In the genomic region with DNA sequence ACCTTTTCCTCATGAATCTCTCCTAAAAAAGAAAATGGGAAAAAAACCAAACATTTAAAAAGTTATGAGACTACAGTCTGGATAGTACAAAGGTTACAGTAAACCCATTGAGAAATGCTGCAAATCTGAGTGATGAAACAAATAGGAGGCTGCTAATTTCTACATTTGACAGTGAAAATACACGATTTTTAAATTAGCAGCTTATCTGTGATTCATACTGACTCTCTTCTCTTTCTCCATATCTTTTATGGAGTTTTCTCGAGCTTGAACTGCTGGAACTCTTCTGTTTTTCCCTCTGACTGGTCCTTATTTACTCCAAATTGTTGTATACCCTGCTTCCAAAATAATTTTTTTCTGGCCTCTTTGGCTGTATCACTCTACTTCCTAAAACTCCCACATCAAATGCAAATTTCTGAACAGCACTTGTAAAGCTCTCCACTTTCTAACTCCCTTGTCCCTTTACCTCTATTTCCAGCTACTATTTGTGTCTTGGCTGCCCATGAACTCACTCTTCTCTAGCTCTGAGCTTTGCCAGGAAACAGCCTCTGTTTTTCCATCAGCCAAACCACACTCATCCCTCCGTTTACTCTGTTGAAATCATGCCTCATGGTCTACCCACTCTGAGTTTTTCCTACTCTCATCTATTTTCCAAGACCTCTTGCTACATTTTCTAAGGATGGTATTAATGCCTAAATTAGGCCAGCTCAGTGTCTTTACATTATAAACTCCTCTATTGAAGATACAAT, we compare ENCODE assay signal across 13 cellular contexts.
A peak's percentile ranks its signal among the peaks of the same experiment; 100 is the strongest.
DNase-seq lines count a peak whose midpoint lies in the region; ATAC-seq, FAIRE-seq and TF ChIP-seq lines count a peak whose summit lies in the region.
"Had no signal": no experiment of that assay in that cellular context is flagged by ENCODE, and none has a peak within 500 bp of the region (broad histone marks: within the 10 kb centered on the region; RNA-seq: fewer than 3 reads in every experiment).

No MANE protein-coding gene starts in this region.

- H3K9me3 ChIP-seq in astrocyte (ENCODE audit: insufficient read depth, low read depth, low read length) (no peaks in the 10 kb centered on the region), HepG2 (ENCODE audit: low read length) (no peaks in the 10 kb centered on the region), vagina (no peaks in the 10 kb centered on the region)
- H3K9me3 ChIP-seq: pancreas had no signal

- no peak for ATAC-seq in natural killer cell treated with Interleukin-12 subunit alpha and Interleukin-12 subunit beta and Interleukin-15 and Interleukin-18, amount 100 ng/mL, for 72 hours
- no peak for ATAC-seq in natural killer cell
- peak; percentile 32; the same call in 1 of the 3 replicates for ATAC-seq in HepG2

- peak overlapping the region; percentile 11 for H3K4me3 Mint-ChIP-seq in natural killer cell treated with Interleukin-12 subunit alpha and Interleukin-12 subunit beta and Interleukin-15 and Interleukin-18, amount 100 ng/mL, for 72 hours
- no peak overlapping the region for H3K4me3 Mint-ChIP-seq in natural killer cell
- no peak overlapping the region for H3K4me3 Mint-ChIP-seq in astrocyte (ENCODE audit: unreplicated experiment)
- H3K4me3 Mint-ChIP-seq: CD14-positive monocyte had no signal

- peaks cover 6% of the 10 kb centered on the region for H3K36me3 Mint-ChIP-seq in natural killer cell treated with Interleukin-12 subunit alpha and Interleukin-12 subunit beta and Interleukin-15 and Interleukin-18, amount 100 ng/mL, for 72 hours
- H3K36me3 Mint-ChIP-seq in natural killer cell (no peaks in the 10 kb centered on the region), astrocyte (ENCODE audit: low read depth, unreplicated experiment) (peaks cover 4% of the 10 kb centered on the region)

- CTCF ChIA-PET in HepG2 (lab: Yijun Ruan, JAX; ENCODE audit: low intra/inter-chr PET ratio, low total read pairs): no interaction called here

- in situ Hi-C loops in HepG2 (cut with HindIII; ENCODE audit: extremely low pct_ligation_motif_present, low pct_unique_long_range_greater_than_20kb): no loop called here

- DNase-seq in natural killer cell treated with Interleukin-12 subunit alpha and Interleukin-12 subunit beta and Interleukin-15 and Interleukin-18, amount 100 ng/mL, for 72 hours (ENCODE audit: low spot score): no peak
- DNase-seq in natural killer cell (no peak), astrocyte (ENCODE audit: low read depth) (peak; percentile 83), HepG2 (ENCODE audit: low spot score) (no peak), vagina (ENCODE audit: extremely low spot score in 2 of 2) (no peak), NCI-H2227 (lab: John Stamatoyannopoulos, UW; ENCODE audit: unreplicated experiment) (no peak), D721Med (ENCODE audit: insufficient read length, low spot score) (no peak), GM20000 (ENCODE audit: low spot score) (no peak)
- DNase-seq: immature natural killer cell, Karpas-422, NCI-H510A, pancreas had no signal

- H3K27ac ChIP-seq in astrocyte (ENCODE audit: low read depth, low read length): peak overlapping the region; percentile 24
- H3K27ac ChIP-seq in HepG2 (ENCODE audit: extremely low read length, insufficient read depth, low read length): no peak overlapping the region
- peak overlapping the region; percentile 1 for H3K27ac ChIP-seq in vagina
- H3K27ac ChIP-seq: pancreas had no signal

- no peaks in the 10 kb centered on the region for H3K27me3 Mint-ChIP-seq in natural killer cell treated with Interleukin-12 subunit alpha and Interleukin-12 subunit beta and Interleukin-15 and Interleukin-18, amount 100 ng/mL, for 72 hours
- H3K27me3 Mint-ChIP-seq in natural killer cell (ENCODE audit: low read depth in 2 of 2) (no peaks in the 10 kb centered on the region), astrocyte (ENCODE audit: low read depth, unreplicated experiment) (no peaks in the 10 kb centered on the region)

- FAIRE-seq in astrocyte (lab: Jason Lieb, UNC): peak; percentile 55
- FAIRE-seq in HepG2 (lab: Jason Lieb, UNC): no peak
- no peak for FAIRE-seq in D721Med (lab: Jason Lieb, UNC)

- no peak overlapping the region for H2AFZ ChIP-seq in astrocyte (ENCODE audit: low read depth, low read length)
- H2AFZ ChIP-seq in HepG2 (ENCODE audit: low read length): no peak overlapping the region

- H3K9me3 Mint-ChIP-seq in natural killer cell treated with Interleukin-12 subunit alpha and Interleukin-12 subunit beta and Interleukin-15 and Interleukin-18, amount 100 ng/mL, for 72 hours: peaks cover 5% of the 10 kb centered on the region
- H3K9me3 Mint-ChIP-seq in natural killer cell (no peaks in the 10 kb centered on the region), astrocyte (ENCODE audit: unreplicated experiment) (no peaks in the 10 kb centered on the region)
- H3K9me3 Mint-ChIP-seq: CD14-positive monocyte, immature natural killer cell had no signal

- H3K4me1 ChIP-seq in astrocyte (ENCODE audit: insufficient read depth, low read length): peaks cover 32% of the 10 kb centered on the region
- 0 out of 2 replicates have a peak, but pooled peaks cover 5% of the 10 kb centered on the region for H3K4me1 ChIP-seq in HepG2 (ENCODE audit: insufficient read depth, low read length)
- H3K4me1 ChIP-seq in vagina: peaks cover 27% of the 10 kb centered on the region
- H3K4me1 ChIP-seq: pancreas had no signal

- no TSS peak for BruUV-seq in HepG2 (replicated peaks; lab: Mats Ljungman, UMichigan)

- peaks cover 40 to 43% of the 10 kb centered on the region in 2 donors for H3K4me1 Mint-ChIP-seq in natural killer cell treated with Interleukin-12 subunit alpha and Interleukin-12 subunit beta and Interleukin-15 and Interleukin-18, amount 100 ng/mL, for 72 hours (ENCODE audit: low read depth in 2 of 2)
- peaks cover 36 to 40% of the 10 kb centered on the region in 2 donors for H3K4me1 Mint-ChIP-seq in natural killer cell
- H3K4me1 Mint-ChIP-seq in astrocyte (ENCODE audit: low read depth, unreplicated experiment): peaks cover 67% of the 10 kb centered on the region

- TF ChIP-seq RAD21 in HepG2 (CRISPR knock-in tag; IDR thresholded peaks at IDR 0.05): no peak

- TF ChIP-seq POLR2A in HepG2 (IDR thresholded peaks at IDR 0.05; ENCODE audit: insufficient read depth in 1 of 2, low read depth in 2 of 2, low read length in 2 of 2): no peak
- TF ChIP-seq POLR2A in vagina (IDR thresholded peaks at IDR 0.05): no peak

- H3K27ac Mint-ChIP-seq in natural killer cell treated with Interleukin-12 subunit alpha and Interleukin-12 subunit beta and Interleukin-15 and Interleukin-18, amount 100 ng/mL, for 72 hours: peak overlapping the region; percentile 38 to 48
- H3K27ac Mint-ChIP-seq in natural killer cell: no peak overlapping the region
- peak overlapping the region; percentile 55 for H3K27ac Mint-ChIP-seq in astrocyte (ENCODE audit: unreplicated experiment)

- 85% methylated on average over 3 of the region's 3 CpGs for WGBS in HepG2 (ENCODE audit: low lambda C conversion rate)

- peak overlapping the region; percentile 21 for H3K4me2 ChIP-seq in astrocyte (ENCODE audit: low read length)
- H3K4me2 ChIP-seq in HepG2 (ENCODE audit: low read depth, low read length): no peak overlapping the region

- no peaks in the 10 kb centered on the region for H3K27me3 ChIP-seq in astrocyte (ENCODE audit: insufficient read depth, low read length)
- no peaks in the 10 kb centered on the region for H3K27me3 ChIP-seq in HepG2 (ENCODE audit: control insufficient read depth in 1 of 2, insufficient read depth in 2 of 2, low read length in 2 of 2)
- no peaks in the 10 kb centered on the region for H3K27me3 ChIP-seq in vagina
- H3K27me3 ChIP-seq: pancreas had no signal

- H4K20me1 ChIP-seq in astrocyte (ENCODE audit: insufficient read depth, low read length) (no peaks in the 10 kb centered on the region), HepG2 (ENCODE audit: insufficient read depth, low read length) (peaks cover 4% of the 10 kb centered on the region; the same call in 1 of the 2 replicates)

- H3K36me3 ChIP-seq in astrocyte (ENCODE audit: insufficient read depth, low read length): no peaks in the 10 kb centered on the region
- 0 out of 5 replicates have a peak, but pooled peaks cover 0 to 1% of the 10 kb centered on the region in 2 experiments for H3K36me3 ChIP-seq in HepG2 (replicated peaks in 1 of 2; ENCODE audit: control insufficient read depth in 1 of 2, insufficient read depth in 2 of 2, low read length in 2 of 2)
- H3K36me3 ChIP-seq in vagina: no peaks in the 10 kb centered on the region
- H3K36me3 ChIP-seq: pancreas had no signal

- no peak overlapping the region for H3K4me3 ChIP-seq in astrocyte (ENCODE audit: insufficient read depth, low read depth, low read length)
- H3K4me3 ChIP-seq in HepG2 (replicated peaks in 1 of 3; ENCODE audit: insufficient read depth in 1 of 3, low read depth in 2 of 3, low read length in 3 of 3): no peak overlapping the region
- no peak overlapping the region for H3K4me3 ChIP-seq in vagina
- H3K4me3 ChIP-seq: pancreas had no signal

- H3K79me2 ChIP-seq in astrocyte (ENCODE audit: insufficient read depth, low read length) (peaks cover 9% of the 10 kb centered on the region), HepG2 (ENCODE audit: insufficient read depth, low read length) (peaks cover 2% of the 10 kb centered on the region)

- peak overlapping the region; percentile 9 for H3K9ac ChIP-seq in astrocyte (ENCODE audit: low read length)
- H3K9ac ChIP-seq in HepG2 (ENCODE audit: insufficient read depth, low read depth, low read length): no peak overlapping the region

- POLR2A ChIA-PET in HepG2 (lab: Yijun Ruan, JAX): no interaction called here

- intact Hi-C loops in natural killer cell (cut with micrococcal nuclease) (no loop called here), HepG2 (cut with micrococcal nuclease; ENCODE audit: unreplicated experiment) (no loop called here), vagina (cut with DNase I) (no loop called here)

- TF ChIP-seq CTCF in natural killer cell (IDR thresholded peaks at IDR 0.05) (no peak), astrocyte (IDR thresholded peaks at IDR 0.05; ENCODE audit: insufficient read depth, low read depth, low read length) (no peak), HepG2 (CRISPR knock-in tag; IDR thresholded peaks at IDR 0.05) (no peak), vagina (IDR thresholded peaks at IDR 0.05) (no peak), D721Med (IDR thresholded peaks at IDR 0.05; ENCODE audit: insufficient read depth, missing control alignments) (no peak), GM20000 (IDR thresholded peaks at IDR 0.05; ENCODE audit: extremely low read depth, missing control alignments) (no peak)

- no peak for TF ChIP-seq EP300 in HepG2 (IDR thresholded peaks at IDR 0.05; ENCODE audit: low read depth in 2 of 2, low read length in 2 of 2)
- no peak for TF ChIP-seq EP300 in HepG2 (CRISPR knock-in tag; IDR thresholded peaks at IDR 0.05; ENCODE audit: borderline replicate concordance)

TF ChIP-seq in HepG2, 621 proteins besides CTCF, POLR2A, EP300 and RAD21 (continues in another document):
- TF ChIP-seq, protein P1, sequence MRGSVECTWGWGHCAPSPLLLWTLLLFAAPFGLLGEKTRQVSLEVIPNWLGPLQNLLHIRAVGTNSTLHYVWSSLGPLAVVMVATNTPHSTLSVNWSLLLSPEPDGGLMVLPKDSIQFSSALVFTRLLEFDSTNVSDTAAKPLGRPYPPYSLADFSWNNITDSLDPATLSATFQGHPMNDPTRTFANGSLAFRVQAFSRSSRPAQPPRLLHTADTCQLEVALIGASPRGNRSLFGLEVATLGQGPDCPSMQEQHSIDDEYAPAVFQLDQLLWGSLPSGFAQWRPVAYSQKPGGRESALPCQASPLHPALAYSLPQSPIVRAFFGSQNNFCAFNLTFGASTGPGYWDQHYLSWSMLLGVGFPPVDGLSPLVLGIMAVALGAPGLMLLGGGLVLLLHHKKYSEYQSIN (CRISPR knock-in tag; IDR thresholded peaks at IDR 0.05; ENCODE audit: borderline replicate concordance): no peak

Comparison
In these comparisons a context has a peak if more than half of its experiments do, and no peak if none do; other contexts are left out.
1. H3K27ac Mint-ChIP-seq: peak in natural killer cell treated with Interleukin-12 subunit alpha and Interleukin-12 subunit beta and Interleukin-15 and Interleukin-18, amount 100 ng/mL, for 72 hours (2 of 2) and astrocyte (single experiment); none in natural killer cell (0 of 2).